Comparison of ENCODE assay signal across 19 cellular contexts in genomic region chr13:42370229-42370628, GRCh38.
"Had no signal": no experiment of that assay in that cellular context is flagged by ENCODE, and none has a peak within 500 bp of the region (broad histone marks: within the 10 kb centered on the region; RNA-seq: fewer than 3 reads in every experiment).

No MANE protein-coding gene starts in this region.

- H3K4me1 ChIP-seq: SJCRH30 had no signal

- H3K27ac ChIP-seq: KMS-11, SJCRH30 had no signal

- DNase-seq: IMR-90, MM.1S, NCI-H1092 treated with DMSO at 0.1 percent for 48 hours, NCI-H1436, NCI-H187, NCI-H2029, NCI-H2081 treated with DMSO at 0.1 percent for 48 hours, NCI-H2171, NCI-H226, NCI-H446, NCI-H510A, NCI-H524 treated with DMSO at 0.1 percent for 48 hours, NCI-H69, NCI-H774, PC-3, SHP77 treated with DMSO at 0.1 percent for 48 hours, SJCRH30 had no signal

- H3K4me3 ChIP-seq: SJCRH30 had no signal

- H3K27me3 ChIP-seq: SJCRH30 had no signal

- H3K36me3 ChIP-seq: SJCRH30 had no signal

- H3K9me3 ChIP-seq: SJCRH30 had no signal

- H3K9ac ChIP-seq: KMS-11 had no signal

- H3K4me2 ChIP-seq: KMS-11 had no signal

- FAIRE-seq: HepG2 had no signal
